ENCODE assay signal across 10 cellular contexts in genomic region chr11:111370902-111371578, GRCh38. TPM values are rescaled to one million over a fixed set of nuclear protein-coding genes. Genes with fewer than 3 reads are reported as not detected.
DNase-seq lines count a peak whose midpoint lies in the region; ATAC-seq lines count a peak whose summit lies in the region.
"Had no signal": no experiment of that assay in that cellular context is flagged by ENCODE, and none has a peak within 500 bp of the region (broad histone marks: within the 10 kb centered on the region; RNA-seq: fewer than 3 reads in every experiment).

No MANE protein-coding gene starts in this region.

- no peaks in the 10 kb centered on the region for H3K36me3 ChIP-seq in MG63

- no peaks in the 10 kb centered on the region for H3K27me3 Mint-ChIP-seq in naive B cell

- no peak for DNase-seq in naive B cell
- DNase-seq in MG63, result no peak
- no peak for DNase-seq in T1000 (lab: John Stamatoyannopoulos, UW)
- no peak for DNase-seq in GDM1 (lab: John Stamatoyannopoulos, UW)
- DNase-seq: NCI-H2171 treated with DMSO at 0.1 percent for 48 hours had no signal

- peaks cover 34 to 40% of the 10 kb centered on the region in 2 donors for H3K36me3 Mint-ChIP-seq in naive B cell
- H3K36me3 Mint-ChIP-seq: brain had no signal

- H3K4me1 Mint-ChIP-seq in naive B cell, result peaks cover 75 to 100% (median 97%) of the 10 kb centered on the region in 3 donors

- peak overlapping the region in 6 of 8 donors; percentile 43 to 97 (median 55) for H3K4me3 Mint-ChIP-seq in naive B cell
- H3K4me3 Mint-ChIP-seq: brain had no signal

- no peak overlapping the region for H3K4me3 ChIP-seq in MG63

- ATAC-seq in GM18870 (IDR thresholded peaks at IDR 0.05; ENCODE audit: unreplicated experiment) (peak; percentile 52), GM21526 (IDR thresholded peaks at IDR 0.05; ENCODE audit: low FRiP score, unreplicated experiment) (peak; percentile 34), HG03442 (IDR thresholded peaks at IDR 0.05; ENCODE audit: unreplicated experiment) (peak; percentile 26), naive B cell (ENCODE audit: low read depth in 2 of 2) (no peak)

- peak overlapping the region; percentile 74 to 100 (median 90) for H3K27ac Mint-ChIP-seq in naive B cell
- H3K27ac Mint-ChIP-seq: brain had no signal

- H3K9me3 ChIP-seq in MG63, result no peaks in the 10 kb centered on the region

- H3K27me3 ChIP-seq in MG63, result no peaks in the 10 kb centered on the region

- no peaks in the 10 kb centered on the region for H3K9me3 Mint-ChIP-seq in naive B cell
- H3K9me3 Mint-ChIP-seq: brain had no signal

RNA-seq across cellular contexts. Expression of gene POU2AF1, which starts 8.0 kb away (rescaled TPM):
- polyA plus RNA-seq in naive B cell (ENCODE audit: low read depth in 6 of 6), result 100 to 1,000 TPM in 2 of 6 donors, 10 to 100 TPM in 4; 63.6 to 114 (median 89.3) TPM
- total RNA-seq in MG63 (2014; rRNA removed; shearing (Covaris generic); ENCODE audit: low replicate concordance), result not detected in 2 replicates
- total RNA-seq: Daoy had no signal

Comparison
In these comparisons a context has a peak if more than half of its experiments do, and no peak if none do; other contexts are left out.
1. ATAC-seq: peak in GM18870 (single experiment), GM21526 (single experiment) and HG03442 (single experiment); none in naive B cell (0 of 2).